ENCODE assay signal across 11 cellular contexts in genomic region chr3:175940881-175941280, GRCh38.
A peak's percentile ranks its signal among the peaks of the same experiment; 100 is the strongest.
DNase-seq lines count a peak whose midpoint lies in the region; ATAC-seq and TF ChIP-seq lines count a peak whose summit lies in the region.
"Had no signal": no experiment of that assay in that cellular context is flagged by ENCODE, and none has a peak within 500 bp of the region (broad histone marks: within the 10 kb centered on the region; RNA-seq: fewer than 3 reads in every experiment).

No MANE protein-coding gene starts in this region.

- peak overlapping the region; percentile 90 for H3K27ac Mint-ChIP-seq in WTC11

- no peaks in the 10 kb centered on the region; the same call in 1 of the 2 replicates for H3K27me3 Mint-ChIP-seq in WTC11 (ENCODE audit: low read depth)

- no peak for TF ChIP-seq POLR2A in ovary (IDR thresholded peaks at IDR 0.05)

- H3K36me3 ChIP-seq in neuronal stem cell (replicated peaks in 1 of 2; ENCODE audit: control insufficient read depth in 2 of 2, insufficient read depth in 2 of 2, low read length in 2 of 2) (no peaks in the 10 kb centered on the region), ovary (no peaks in the 10 kb centered on the region)
- H3K36me3 ChIP-seq: SJSA1, tibial nerve had no signal

- H3K9me3 ChIP-seq in neuronal stem cell (replicated peaks in 1 of 2; ENCODE audit: control insufficient read depth in 2 of 2, insufficient read depth in 1 of 2, low read depth in 1 of 2, low read length in 2 of 2) (peaks cover 7 to 15% of the 10 kb centered on the region in 2 donors), ovary (no peaks in the 10 kb centered on the region)
- H3K9me3 ChIP-seq: SJSA1 had no signal

- peaks cover 54% of the 10 kb centered on the region for H3K36me3 Mint-ChIP-seq in WTC11

- no peak overlapping the region for H3K4me3 ChIP-seq in neuronal stem cell (ENCODE audit: low read length in 2 of 2)
- no peak overlapping the region for H3K4me3 ChIP-seq in ovary
- H3K4me3 ChIP-seq: SJSA1, tibial nerve had no signal

- H3K4me1 ChIP-seq in neuronal stem cell (ENCODE audit: control insufficient read depth in 2 of 2, insufficient read depth in 1 of 2, low read depth in 1 of 2, low read length in 2 of 2) = no peaks in the 10 kb centered on the region
- no peaks in the 10 kb centered on the region for H3K4me1 ChIP-seq in ovary (ENCODE audit: insufficient read depth)
- H3K4me1 ChIP-seq: SJSA1, tibial nerve had no signal

- H2BK12ac ChIP-seq in neuronal stem cell (ENCODE audit: low read length) = no peak overlapping the region

- H3K27me3 ChIP-seq in neuronal stem cell (ENCODE audit: control insufficient read depth in 3 of 3, insufficient read depth in 3 of 3, low read depth in 1 of 3, low read length in 3 of 3) (no peaks in the 10 kb centered on the region), ovary (no peaks in the 10 kb centered on the region)
- H3K27me3 ChIP-seq: SJSA1, tibial nerve had no signal

- H3K79me1 ChIP-seq in neuronal stem cell (ENCODE audit: low read depth, low read length) = no peaks in the 10 kb centered on the region

- H3K9me3 Mint-ChIP-seq in WTC11 = peaks cover 60% of the 10 kb centered on the region

- POLR2A ChIA-PET in WTC11 (lab: Charles Lee) = no interaction called here

- no peak overlapping the region for H4K91ac ChIP-seq in neuronal stem cell (ENCODE audit: low read depth, low read length, poor library complexity)

- no peak overlapping the region for H3K18ac ChIP-seq in neuronal stem cell (ENCODE audit: low read length)

- no peak overlapping the region for H2BK5ac ChIP-seq in neuronal stem cell (ENCODE audit: low read length)

- H2AK5ac ChIP-seq in neuronal stem cell (ENCODE audit: low read depth, low read length) = no peak overlapping the region

- H3K23ac ChIP-seq in neuronal stem cell (ENCODE audit: low read depth, low read length, poor library complexity) = no peak overlapping the region

- H3K9ac ChIP-seq in neuronal stem cell (ENCODE audit: low read depth, low read length, poor library complexity) = no peak overlapping the region

- no peak overlapping the region for H3K27ac ChIP-seq in neuronal stem cell (replicated peaks; ENCODE audit: low read length)
- no peak overlapping the region for H3K27ac ChIP-seq in ovary
- H3K27ac ChIP-seq: SJSA1, tibial nerve had no signal

- intact Hi-C loops in ovary (cut with DNase I) = no loop called here

- DNase-seq in NCI-H2081 (lab: John Stamatoyannopoulos, UW) (peak; percentile 41 to 66), NCI-H2081 treated with DMSO at 0.1 percent for 48 hours (lab: John Stamatoyannopoulos, UW) (no peak), HT-29 (ENCODE audit: low spot score) (peak; percentile 46), WTC11 (ENCODE audit: low spot score) (peak; percentile 70), neuronal stem cell (ENCODE audit: low spot score) (no peak), ovary (no peak)
- DNase-seq in stimulated activated CD4-positive, alpha-beta T cell treated with anti-CD3 and anti-CD28 coated beads, Interleukin-1b, Interleukin-23, amount 100 ng/mL, for 48 hours = no peak
- DNase-seq: activated T-cell treated with anti-CD3 and anti-CD28 coated beads, Interleukin-2, amount 50 U/mL, for 4 hours had no signal

- H2BK120ac ChIP-seq in neuronal stem cell (ENCODE audit: low read depth, low read length) = no peak overlapping the region

- CTCF ChIA-PET in WTC11 (lab: Charles Lee) = interaction anchor here (0.6 to 2.0 kb wide), 22 partner anchors 8 to 1079 kb away, joined by 3 to 10 read pairs (median 4); no protein-coding TSS in a partner anchor

- ATAC-seq in WTC11 (peak; percentile 97), HG03439 (IDR thresholded peaks at IDR 0.05; ENCODE audit: unreplicated experiment) (no peak)
- ATAC-seq: activated T-cell treated with anti-CD3 and anti-CD28 coated beads, Interleukin-2, amount 50 U/mL, for 4 hours had no signal

- H4K8ac ChIP-seq in neuronal stem cell (ENCODE audit: low read depth, low read length) = peak overlapping the region; percentile 75

- no CpG with 5 or more reads among the region's 6 CpGs for WGBS in neuronal stem cell (ENCODE audit: extremely low coverage in 2 of 2, insufficient read length in 2 of 2, insufficient replicate concordance in 1 of 2), 2 donors
- 82 to 89% (median 86%) methylated on average over 6 of the region's 6 CpGs for WGBS in ovary, 3 donors

- no peak overlapping the region for H2AFZ ChIP-seq in neuronal stem cell (ENCODE audit: low read length)

- TF ChIP-seq CTCF in WTC11 (IDR thresholded peaks at IDR 0.05) (no peak), ovary (IDR thresholded peaks at IDR 0.05) (no peak)

- no peak overlapping the region for H3K14ac ChIP-seq in neuronal stem cell (ENCODE audit: low read length)

- H2BK15ac ChIP-seq in neuronal stem cell (ENCODE audit: low read length) = no peak overlapping the region

- no peak for TF ChIP-seq EP300 in ovary (IDR thresholded peaks at IDR 0.05)

- H3K4ac ChIP-seq in neuronal stem cell (ENCODE audit: low read length) = no peak overlapping the region

- H3K4me3 Mint-ChIP-seq in WTC11 = no peak overlapping the region
- H3K4me3 Mint-ChIP-seq: activated T-cell treated with anti-CD3 and anti-CD28 coated beads, Interleukin-2, amount 50 U/mL, for 4 hours had no signal

- H3K4me2 ChIP-seq in neuronal stem cell (ENCODE audit: insufficient read depth, low read length, poor library complexity, severe bottlenecking) = no peak overlapping the region

- peaks cover 7% of the 10 kb centered on the region; the same call in 1 of the 2 replicates for H3K4me1 Mint-ChIP-seq in WTC11

TF ChIP-seq in WTC11, 78 proteins besides CTCF, POLR2A, EP300 and RAD21:
- TF ChIP-seq PREB (CRISPR knock-in tag; IDR thresholded peaks at IDR 0.05; ENCODE audit: borderline replicate concordance) = no peak
- TF ChIP-seq NR2C2 (CRISPR knock-in tag; IDR thresholded peaks at IDR 0.05) = no peak
- 0 out of 2 replicates have a peak, but pooled peaks have one; percentile 33 for TF ChIP-seq SMAD3 (CRISPR knock-in tag; IDR thresholded peaks at IDR 0.05; ENCODE audit: borderline replicate concordance)
- peak; percentile 78; the same call in 1 of the 2 replicates for TF ChIP-seq ETV6 (CRISPR knock-in tag; IDR thresholded peaks at IDR 0.05)
- TF ChIP-seq ZNF138 (CRISPR knock-in tag; conservative IDR thresholded peaks at IDR 0.05) = 0 out of 2 replicates have a peak, but pooled peaks have one; percentile 22
- TF ChIP-seq ERG (CRISPR knock-in tag; IDR thresholded peaks at IDR 0.05) = 0 out of 2 replicates have a peak, but pooled peaks have one; percentile 48
- no peak for TF ChIP-seq TCF7 (CRISPR knock-in tag; IDR thresholded peaks at IDR 0.05; ENCODE audit: low read depth)
- TF ChIP-seq EMX1 (CRISPR knock-in tag; IDR thresholded peaks at IDR 0.05) = no peak
- TF ChIP-seq ZBTB21 (CRISPR knock-in tag; IDR thresholded peaks at IDR 0.05; ENCODE audit: borderline replicate concordance) = peak; percentile 35; the same call in 1 of the 2 replicates
- TF ChIP-seq FOXK1 (CRISPR knock-in tag; IDR thresholded peaks at IDR 0.05) = 0 out of 2 replicates have a peak, but pooled peaks have one; percentile 19

Comparison
In these comparisons a context has a peak if more than half of its experiments do, and no peak if none do; other contexts are left out.
1. DNase-seq: peak in NCI-H2081 (2 of 2), HT-29 (single experiment) and WTC11 (single experiment); none in NCI-H2081 treated with DMSO at 0.1 percent for 48 hours (single experiment), neuronal stem cell (single experiment), stimulated activated CD4-positive, alpha-beta T cell treated with anti-CD3 and anti-CD28 coated beads, Interleukin-1b, Interleukin-23, amount 100 ng/mL, for 48 hours (single experiment) and ovary (0 of 5).